ENCODE assay signal across 8 cellular contexts in genomic region chr20:34516038-34516873, GRCh38. TPM values are rescaled to one million over a fixed set of nuclear protein-coding genes. Genes with fewer than 3 reads are reported as not detected.
DNase-seq lines count a peak whose midpoint lies in the region; ATAC-seq and TF ChIP-seq lines count a peak whose summit lies in the region.

TSS of gene DYNLRB1 (plus strand) at chr20:34516422. CDS start at chr20:34516459, 37 bp downstream.

- intact Hi-C loops in esophagus squamous epithelium (cut with DNase I) = no loop called here

- peak in 3 of 4 donors; percentile 36 to 88 (median 82) for TF ChIP-seq POLR2A in esophagus squamous epithelium (IDR thresholded peaks at IDR 0.05)

- ATAC-seq in GM21825 (IDR thresholded peaks at IDR 0.05; ENCODE audit: unreplicated experiment) = peak; percentile 68

- peak in 1 of 6 experiments; percentile 6 for TF ChIP-seq CTCF in esophagus squamous epithelium (IDR thresholded peaks at IDR 0.05)

- no peaks in the 10 kb centered on the region for H3K27me3 ChIP-seq in esophagus squamous epithelium

- 0% methylated on average over 10 of the region's 61 CpGs; no CpG with 5 or more reads in 1 of the 2 donors for WGBS in esophagus squamous epithelium, 2 donors

- H3K36me3 ChIP-seq in esophagus squamous epithelium = peaks cover 0 to 36% (median 0%) of the 10 kb centered on the region in 3 donors

- H3K9me3 ChIP-seq in esophagus squamous epithelium = no peaks in the 10 kb centered on the region

- peak within 1 kb of the TSS; percentile 95 to 99 (median 97) for H3K27ac ChIP-seq in esophagus squamous epithelium

- H3K4me3 ChIP-seq in esophagus squamous epithelium = peak within 1 kb of the TSS; percentile 62 to 92 (median 80)

- DNase-seq in DMS79 treated with DMSO at 0.1 percent for 48 hours (lab: John Stamatoyannopoulos, UW) (peak; percentile 85), Kasumi-1 (lab: John Stamatoyannopoulos, UW) (peak; percentile 88 to 90), RKO (ENCODE audit: low spot score) (peak; percentile 99), activated T-helper 1 cell treated with Interleukin-2 at 50 U/mL for 16 hours (ENCODE audit: low read depth) (peak; percentile 86), esophagus squamous epithelium (lab: John Stamatoyannopoulos, UW) (peak; percentile 79), myocyte (ENCODE audit: low read depth) (peak; percentile 99)
- peak; percentile 91 to 94 for DNase-seq in stimulated activated CD8-positive, alpha-beta memory T cell treated with anti-CD3 and anti-CD28 coated beads, Interleukin-7, amount 100 ng/mL, for 4 hours (ENCODE audit: low read depth in 2 of 2)

- H3K4me1 ChIP-seq in esophagus squamous epithelium = peaks cover 0 to 82% (median 27%) of the 10 kb centered on the region in 3 donors

RNA-seq across cellular contexts. Expression of gene DYNLRB1, which starts in this region (rescaled TPM):
- total RNA-seq in esophagus squamous epithelium = 100 to 1,000 TPM in 2 of 4 donors, 10 to 100 TPM in 2; 77.9 to 108 (median 97.2) TPM
- total RNA-seq in myocyte = 225 and 238 TPM in 2 replicates
- 409 TPM for polyA plus RNA-seq in myocyte (2012)

Comparison
In these comparisons a context has a peak if more than half of its experiments do, and no peak if none do; other contexts are left out.
1. Peak in every context shown above with its lines: DNase-seq, ATAC-seq, H3K4me3 ChIP-seq and H3K27ac ChIP-seq.